Comparison of ENCODE assay signal across 12 cellular contexts in genomic region chr9:2466703-2467102, GRCh38.
DNase-seq lines count a peak whose midpoint lies in the region; ATAC-seq, FAIRE-seq and TF ChIP-seq lines count a peak whose summit lies in the region.
"Had no signal": no experiment of that assay in that cellular context is flagged by ENCODE, and none has a peak within 500 bp of the region (broad histone marks: within the 10 kb centered on the region; RNA-seq: fewer than 3 reads in every experiment).

No MANE protein-coding gene starts in this region.

- no peak for TF ChIP-seq CTCF in bronchial epithelial cell (IDR thresholded peaks at IDR 0.05; ENCODE audit: insufficient read depth, low read length, severe bottlenecking)
- TF ChIP-seq CTCF in thyroid gland (IDR thresholded peaks at IDR 0.05): no peak

- H3K36me3 ChIP-seq in bronchial epithelial cell (ENCODE audit: control insufficient read depth, insufficient read depth, low read length): no peaks in the 10 kb centered on the region
- no peaks in the 10 kb centered on the region for H3K36me3 ChIP-seq in thyroid gland
- H3K36me3 ChIP-seq: neutrophil had no signal

- H3K27ac ChIP-seq in thyroid gland: peak overlapping the region; percentile 62 to 84 (median 66)
- H3K27ac ChIP-seq: neutrophil had no signal

- intact Hi-C loops in thyroid gland (cut with DNase I): no loop called here

- peak; percentile 23 for FAIRE-seq in bronchial epithelial cell (lab: Jason Lieb, UNC)
- FAIRE-seq: astrocyte had no signal

- no peaks in the 10 kb centered on the region for H3K9me3 ChIP-seq in thyroid gland
- H3K9me3 ChIP-seq: neutrophil had no signal

- H3K4me3 ChIP-seq in bronchial epithelial cell (ENCODE audit: low read depth, low read length) (no peak overlapping the region), thyroid gland (replicated peaks in 1 of 3) (no peak overlapping the region)

- H3K27me3 ChIP-seq in bronchial epithelial cell (ENCODE audit: control insufficient read depth, insufficient read depth, low read length) (no peaks in the 10 kb centered on the region), thyroid gland (no peaks in the 10 kb centered on the region)
- H3K27me3 ChIP-seq: neutrophil had no signal

- no peak for TF ChIP-seq POLR2A in thyroid gland (IDR thresholded peaks at IDR 0.05)

- H3K4me1 ChIP-seq in thyroid gland: peaks cover 20 to 26% of the 10 kb centered on the region in 2 donors

- 38 to 40% methylated on average over 6 of the region's 6 CpGs for WGBS in thyroid gland, 2 donors

- ATAC-seq in HG03520 (IDR thresholded peaks at IDR 0.05; ENCODE audit: unreplicated experiment): no peak

- peak; percentile 3 for DNase-seq in DMS 273 (lab: John Stamatoyannopoulos, UW; ENCODE audit: unreplicated experiment)
- DNase-seq in DMS 273 treated with DMSO at 0.1 percent for 48 hours (lab: John Stamatoyannopoulos, UW): no peak
- peak; percentile 95 for DNase-seq in NCI-H2171 treated with DMSO at 0.1 percent for 48 hours (lab: John Stamatoyannopoulos, UW)
- peak; percentile 12 for DNase-seq in bronchial epithelial cell (ENCODE audit: low read depth)
- DNase-seq in thyroid gland: peak; percentile 46 to 51
- DNase-seq in activated naive CD4-positive, alpha-beta T cell treated with Interleukin-2 at 50 U/mL for 16 hours: no peak
- no peak for DNase-seq in activated CD8-positive, alpha-beta memory T cell treated with anti-CD3 and anti-CD28 coated beads, Interleukin-2, amount 50 U/mL, for 4 hours
- DNase-seq: activated CD4-positive, alpha-beta memory T cell treated with anti-CD3 and anti-CD28 coated beads, Interleukin-2, amount 10 ng/mL, durations not matched to agents 7 days and 5 days; stimulated activated naive CD8-positive, alpha-beta T cell treated with anti-CD3 and anti-CD28 coated beads, Interleukin-15, amount 100 ng/mL, for 72 hours had no signal

Comparison
In these comparisons a context has a peak if more than half of its experiments do, and no peak if none do; other contexts are left out.
1. DNase-seq: peak in DMS 273 (single experiment), NCI-H2171 treated with DMSO at 0.1 percent for 48 hours (single experiment), bronchial epithelial cell (single experiment) and thyroid gland (2 of 2); none in DMS 273 treated with DMSO at 0.1 percent for 48 hours (single experiment), activated naive CD4-positive, alpha-beta T cell treated with Interleukin-2 at 50 U/mL for 16 hours (single experiment) and activated CD8-positive, alpha-beta memory T cell treated with anti-CD3 and anti-CD28 coated beads, Interleukin-2, amount 50 U/mL, for 4 hours (single experiment).